In genomic region chr12:50149311-50149710, GRCh38 we compare ENCODE assay signal across 24 cellular contexts. TPM values are rescaled to one million over a fixed set of nuclear protein-coding genes. Genes with fewer than 3 reads are reported as not detected.
A peak's percentile ranks its signal among the peaks of the same experiment; 100 is the strongest.
DNase-seq lines count a peak whose midpoint lies in the region; ATAC-seq, FAIRE-seq and TF ChIP-seq lines count a peak whose summit lies in the region.
"Had no signal": no experiment of that assay in that cellular context is flagged by ENCODE, and none has a peak within 500 bp of the region (broad histone marks: within the 10 kb centered on the region; RNA-seq: fewer than 3 reads in every experiment).

No MANE protein-coding gene starts in this region.

- H3K36me3 ChIP-seq in cardiac muscle cell, result no peaks in the 10 kb centered on the region
- no peaks in the 10 kb centered on the region for H3K36me3 ChIP-seq in endothelial cell of umbilical vein (ENCODE audit: control insufficient read depth in 2 of 2, extremely low read depth in 1 of 2, insufficient read depth in 2 of 2, low read length in 2 of 2)
- H3K36me3 ChIP-seq in ascending aorta, result no peaks in the 10 kb centered on the region
- H3K36me3 ChIP-seq: Peyer's patch had no signal

- H2AFZ ChIP-seq in endothelial cell of umbilical vein (ENCODE audit: low read depth, low read length), result no peak overlapping the region
- H2AFZ ChIP-seq: GM23248 had no signal

- no peak for DNase-seq in activated CD8-positive, alpha-beta T cell treated with anti-CD3 and anti-CD28 coated beads for 36 hours
- no peak for DNase-seq in activated CD8-positive, alpha-beta T cell treated with anti-CD3 and anti-CD28 coated beads, Interleukin-2, amount 10 ng/mL, durations not matched to agents 7 days and 5 days
- DNase-seq in cardiac muscle cell (ENCODE audit: low read depth in 1 of 2, low spot score in 1 of 2) (no peak), cardiac septum (ENCODE audit: low spot score) (no peak), endothelial cell of umbilical vein (ENCODE audit: low read depth, low spot score) (no peak), ascending aorta (ENCODE audit: low spot score in 2 of 2) (no peak)
- DNase-seq in stimulated activated naive CD8-positive, alpha-beta T cell treated with anti-CD3 and anti-CD28 coated beads, Interleukin-15, amount 100 ng/mL, for 72 hours, result no peak
- DNase-seq: DMS79, GM23248, H9, HFFc6, MV-4-11, NCI-H1105 treated with DMSO at 0.1 percent for 48 hours, NCI-H2081, NCI-H2171, NCI-H345, NCI-H524 treated with DMSO at 0.1 percent for 48 hours, NCI-H82, Peyer's patch had no signal

- peak; percentile 58 for FAIRE-seq in endothelial cell of umbilical vein (lab: Jason Lieb, UNC)
- FAIRE-seq: A204.1, GM12878 had no signal

- no peak overlapping the region for H3K4me2 ChIP-seq in endothelial cell of umbilical vein (ENCODE audit: insufficient read depth, low read length)

- CTCF ChIA-PET in activated CD8-positive, alpha-beta T cell treated with anti-CD3 and anti-CD28 coated beads for 36 hours (lab: Charles Lee), result interaction anchor here (0.7 to 1.9 kb wide), 5 partner anchors 10 to 38 kb away, joined by 3 to 7 read pairs (median 4); partner anchors contain the start of gene COX14
- CTCF ChIA-PET in activated CD8-positive, alpha-beta T cell treated with anti-CD3 and anti-CD28 coated beads, Interleukin-2, amount 10 ng/mL, durations not matched to agents 7 days and 5 days (lab: Charles Lee), result interaction anchor here (0.7 kb wide), 1 partner anchor 20 kb away, joined by 3 read pairs; no protein-coding TSS in a partner anchor
- CTCF ChIA-PET in endothelial cell of umbilical vein (lab: Charles Lee), result interaction anchor here (1.0 kb wide), 1 partner anchor 16 kb away, joined by 3 read pairs; no protein-coding TSS in a partner anchor

- TF ChIP-seq POLR2A in endothelial cell of umbilical vein (IDR thresholded peaks at IDR 0.05; ENCODE audit: low read depth, low read length), result no peak

- H3K27me3 Mint-ChIP-seq in activated CD8-positive, alpha-beta T cell treated with anti-CD3 and anti-CD28 coated beads for 36 hours, result no peaks in the 10 kb centered on the region
- H3K27me3 Mint-ChIP-seq in activated CD8-positive, alpha-beta T cell treated with anti-CD3 and anti-CD28 coated beads, Interleukin-2, amount 10 ng/mL, durations not matched to agents 7 days and 5 days (ENCODE audit: low read depth), result no peaks in the 10 kb centered on the region
- no peaks in the 10 kb centered on the region for H3K27me3 Mint-ChIP-seq in stimulated activated naive CD8-positive, alpha-beta T cell treated with anti-CD3 and anti-CD28 coated beads, Interleukin-15, amount 100 ng/mL, for 72 hours
- H3K27me3 Mint-ChIP-seq: IgD-negative memory B cell had no signal

- POLR2A ChIA-PET in activated CD8-positive, alpha-beta T cell treated with anti-CD3 and anti-CD28 coated beads for 36 hours (lab: Charles Lee), result interaction anchor here (2.5 kb wide), 1 partner anchor 18 kb away, joined by 7 read pairs; the partner anchor contains the start of gene CERS5
- POLR2A ChIA-PET in activated CD8-positive, alpha-beta T cell treated with anti-CD3 and anti-CD28 coated beads, Interleukin-2, amount 10 ng/mL, durations not matched to agents 7 days and 5 days (lab: Charles Lee), result interaction anchor here (1.0 kb wide), 1 partner anchor 18 kb away, joined by 3 read pairs; the partner anchor contains the start of gene CERS5
- POLR2A ChIA-PET in endothelial cell of umbilical vein (lab: Charles Lee), result no interaction called here

- no peaks in the 10 kb centered on the region for H3K9me1 ChIP-seq in endothelial cell of umbilical vein (replicated peaks; ENCODE audit: control insufficient read depth, extremely low read depth, insufficient read depth, low read length)

- peaks cover 2% of the 10 kb centered on the region for H3K36me3 Mint-ChIP-seq in activated CD8-positive, alpha-beta T cell treated with anti-CD3 and anti-CD28 coated beads for 36 hours (ENCODE audit: low read depth)
- peaks cover 2% of the 10 kb centered on the region for H3K36me3 Mint-ChIP-seq in activated CD8-positive, alpha-beta T cell treated with anti-CD3 and anti-CD28 coated beads, Interleukin-2, amount 10 ng/mL, durations not matched to agents 7 days and 5 days (ENCODE audit: low read depth)
- H3K36me3 Mint-ChIP-seq: IgD-negative memory B cell had no signal

- H3K27me3 ChIP-seq in cardiac muscle cell (no peaks in the 10 kb centered on the region), endothelial cell of umbilical vein (ENCODE audit: control insufficient read depth in 2 of 2, insufficient read depth in 2 of 2, low read length in 2 of 2) (no peaks in the 10 kb centered on the region), ascending aorta (no peaks in the 10 kb centered on the region)
- H3K27me3 ChIP-seq: Peyer's patch had no signal

- dilution Hi-C loops in endothelial cell of umbilical vein (cut with MboI; ENCODE audit: extremely low pct_ligation_motif_present, low sequenced_read_pairs), result no loop called here

- no peak overlapping the region for H3K4me3 ChIP-seq in cardiac muscle cell
- no peak overlapping the region for H3K4me3 ChIP-seq in endothelial cell of umbilical vein (replicated peaks in 1 of 3; ENCODE audit: insufficient read depth in 1 of 3, low read depth in 1 of 3, low read length in 3 of 3)
- H3K4me3 ChIP-seq in ascending aorta, result no peak overlapping the region
- H3K4me3 ChIP-seq: GM12878, GM23248, Peyer's patch had no signal

- H3K4me1 ChIP-seq in cardiac muscle cell (ENCODE audit: low read depth) (no peaks in the 10 kb centered on the region), endothelial cell of umbilical vein (ENCODE audit: control insufficient read depth, extremely low read depth, insufficient read depth, low read length) (no peaks in the 10 kb centered on the region), ascending aorta (peaks cover 3 to 7% of the 10 kb centered on the region in 2 donors)
- H3K4me1 ChIP-seq: Peyer's patch had no signal

- no peak for TF ChIP-seq CTCF in activated CD8-positive, alpha-beta T cell treated with anti-CD3 and anti-CD28 coated beads for 36 hours (IDR thresholded peaks at IDR 0.05)
- TF ChIP-seq CTCF in cardiac muscle cell (IDR thresholded peaks at IDR 0.05; ENCODE audit: low read depth, low read length) (no peak), endothelial cell of umbilical vein (IDR thresholded peaks at IDR 0.05; ENCODE audit: extremely low read depth in 1 of 2, insufficient read depth in 1 of 2, low read depth in 1 of 2, low read length in 2 of 2) (no peak), ascending aorta (IDR thresholded peaks at IDR 0.05) (no peak)

- intact Hi-C loops in activated CD8-positive, alpha-beta T cell treated with anti-CD3 and anti-CD28 coated beads for 36 hours (cut with micrococcal nuclease), result no loop called here
- intact Hi-C loops in cardiac septum (cut with DNase I) (no loop called here), endothelial cell of umbilical vein (cut with micrococcal nuclease) (no loop called here), ascending aorta (cut with DNase I) (no loop called here)

- no peak for ATAC-seq in activated CD8-positive, alpha-beta T cell treated with anti-CD3 and anti-CD28 coated beads for 36 hours
- ATAC-seq in activated CD8-positive, alpha-beta T cell treated with anti-CD3 and anti-CD28 coated beads, Interleukin-2, amount 10 ng/mL, durations not matched to agents 7 days and 5 days, result no peak
- peak; percentile 43 for ATAC-seq in stimulated activated naive CD8-positive, alpha-beta T cell treated with anti-CD3 and anti-CD28 coated beads, Interleukin-15, amount 100 ng/mL, for 72 hours
- ATAC-seq in GM18520 (IDR thresholded peaks at IDR 0.05; ENCODE audit: unreplicated experiment), result no peak
- ATAC-seq: GM12878 had no signal

- no peak overlapping the region for H3K9ac ChIP-seq in endothelial cell of umbilical vein (replicated peaks; ENCODE audit: extremely low read depth, insufficient read depth, low read length)
- H3K9ac ChIP-seq: GM23248 had no signal

- H3K79me2 ChIP-seq in endothelial cell of umbilical vein (ENCODE audit: control insufficient read depth, insufficient read depth, low read length), result peaks cover 15% of the 10 kb centered on the region

- no peaks in the 10 kb centered on the region for H3K9me3 ChIP-seq in cardiac muscle cell (ENCODE audit: low read depth)
- no peaks in the 10 kb centered on the region for H3K9me3 ChIP-seq in endothelial cell of umbilical vein (replicated peaks; ENCODE audit: control insufficient read depth, insufficient read depth, low read length)
- H3K9me3 ChIP-seq in ascending aorta, result no peaks in the 10 kb centered on the region
- H3K9me3 ChIP-seq: Peyer's patch had no signal

- H3K27ac ChIP-seq in cardiac muscle cell (peak overlapping the region; percentile 34), endothelial cell of umbilical vein (ENCODE audit: insufficient read depth, low read depth, low read length) (no peak overlapping the region), ascending aorta (no peak overlapping the region)
- H3K27ac ChIP-seq: C4-2B, GM23248, Peyer's patch had no signal

- H3K4me1 Mint-ChIP-seq in activated CD8-positive, alpha-beta T cell treated with anti-CD3 and anti-CD28 coated beads for 36 hours (ENCODE audit: low read depth), result peaks cover 25% of the 10 kb centered on the region
- H3K4me1 Mint-ChIP-seq in activated CD8-positive, alpha-beta T cell treated with anti-CD3 and anti-CD28 coated beads, Interleukin-2, amount 10 ng/mL, durations not matched to agents 7 days and 5 days (ENCODE audit: low read depth), result peaks cover 5% of the 10 kb centered on the region
- peaks cover 29% of the 10 kb centered on the region for H3K4me1 Mint-ChIP-seq in stimulated activated naive CD8-positive, alpha-beta T cell treated with anti-CD3 and anti-CD28 coated beads, Interleukin-15, amount 100 ng/mL, for 72 hours

- H3K9me3 Mint-ChIP-seq in activated CD8-positive, alpha-beta T cell treated with anti-CD3 and anti-CD28 coated beads for 36 hours, result no peaks in the 10 kb centered on the region
- H3K9me3 Mint-ChIP-seq in activated CD8-positive, alpha-beta T cell treated with anti-CD3 and anti-CD28 coated beads, Interleukin-2, amount 10 ng/mL, durations not matched to agents 7 days and 5 days (ENCODE audit: insufficient read depth), result no peaks in the 10 kb centered on the region
- H3K9me3 Mint-ChIP-seq in stimulated activated naive CD8-positive, alpha-beta T cell treated with anti-CD3 and anti-CD28 coated beads, Interleukin-15, amount 100 ng/mL, for 72 hours, result no peaks in the 10 kb centered on the region
- H3K9me3 Mint-ChIP-seq: H9, HFFc6, IgD-negative memory B cell had no signal

- H4K20me1 ChIP-seq in endothelial cell of umbilical vein (replicated peaks; ENCODE audit: control insufficient read depth, extremely low read depth, insufficient read depth, low read length), result no peaks in the 10 kb centered on the region

- no peak overlapping the region for H3K4me3 Mint-ChIP-seq in activated CD8-positive, alpha-beta T cell treated with anti-CD3 and anti-CD28 coated beads for 36 hours
- H3K4me3 Mint-ChIP-seq in activated CD8-positive, alpha-beta T cell treated with anti-CD3 and anti-CD28 coated beads, Interleukin-2, amount 10 ng/mL, durations not matched to agents 7 days and 5 days, result no peak overlapping the region
- no peak overlapping the region for H3K4me3 Mint-ChIP-seq in stimulated activated naive CD8-positive, alpha-beta T cell treated with anti-CD3 and anti-CD28 coated beads, Interleukin-15, amount 100 ng/mL, for 72 hours
- H3K4me3 Mint-ChIP-seq: H9, HFFc6, IgD-negative memory B cell had no signal

- H3K27ac Mint-ChIP-seq in activated CD8-positive, alpha-beta T cell treated with anti-CD3 and anti-CD28 coated beads for 36 hours, result peak overlapping the region; percentile 11
- no peak overlapping the region for H3K27ac Mint-ChIP-seq in activated CD8-positive, alpha-beta T cell treated with anti-CD3 and anti-CD28 coated beads, Interleukin-2, amount 10 ng/mL, durations not matched to agents 7 days and 5 days
- H3K27ac Mint-ChIP-seq in stimulated activated naive CD8-positive, alpha-beta T cell treated with anti-CD3 and anti-CD28 coated beads, Interleukin-15, amount 100 ng/mL, for 72 hours, result peak overlapping the region in 1 of 2 donors; percentile 55
- H3K27ac Mint-ChIP-seq: HFFc6, IgD-negative memory B cell had no signal

- no TSS peak for BruUV-seq in endothelial cell of umbilical vein (replicated peaks; lab: Mats Ljungman, UMichigan)

RNA-seq across cellular contexts. Expression of gene CERS5, which starts 17.9 kb away (rescaled TPM):
- total RNA-seq in activated CD8-positive, alpha-beta T cell treated with anti-CD3 and anti-CD28 coated beads for 36 hours, result 10 to 100 TPM; 33.9 to 39.5 TPM
- total RNA-seq in activated CD8-positive, alpha-beta T cell treated with anti-CD3 and anti-CD28 coated beads, Interleukin-2, amount 10 ng/mL, durations not matched to agents 7 days and 5 days, result 10 to 100 TPM; 38.7 to 40.6 TPM
- total RNA-seq in cardiac muscle cell (51.9 and 78.4 TPM in 2 replicates), cardiac septum (18.9 TPM), endothelial cell of umbilical vein (60.4 and 66.4 TPM in 2 replicates), ascending aorta (29.7 TPM)
- polyA plus RNA-seq in cardiac muscle cell (107 and 127 TPM in 2 replicates), endothelial cell of umbilical vein (108 and 118 TPM in 2 replicates)
- 56.7 and 64.6 TPM in 2 replicates for polyA plus RNA-seq in endothelial cell of umbilical vein (2011; cell fraction: cytosol; rRNA removed)
- polyA plus RNA-seq in endothelial cell of umbilical vein (2011; cell fraction: nucleus; rRNA removed), result 123 and 124 TPM in 2 replicates
- 44.3 and 44.7 TPM in 2 replicates for polyA plus RNA-seq in endothelial cell of umbilical vein (2012)
- 142 and 152 TPM in 2 replicates for polyA minus RNA-seq in endothelial cell of umbilical vein
- 22.2 TPM for polyA minus RNA-seq in endothelial cell of umbilical vein (2011; cell fraction: cytosol; rRNA and poly(A)+ RNA removed)
- 60.6 and 113 TPM in 2 replicates for polyA minus RNA-seq in endothelial cell of umbilical vein (2011; cell fraction: nucleus; rRNA and poly(A)+ RNA removed)

RNA-seq across cellular contexts. Expression of gene COX14, which starts 37.3 kb away (rescaled TPM):
- 10 to 100 TPM; 43.1 to 51.0 TPM for total RNA-seq in activated CD8-positive, alpha-beta T cell treated with anti-CD3 and anti-CD28 coated beads for 36 hours
- total RNA-seq in activated CD8-positive, alpha-beta T cell treated with anti-CD3 and anti-CD28 coated beads, Interleukin-2, amount 10 ng/mL, durations not matched to agents 7 days and 5 days, result 10 to 100 TPM; 50.0 to 51.6 TPM
- total RNA-seq in cardiac muscle cell (43.9 and 105 TPM in 2 replicates), cardiac septum (152 TPM), endothelial cell of umbilical vein (40.0 and 40.3 TPM in 2 replicates), ascending aorta (19.8 TPM)
- polyA plus RNA-seq in cardiac muscle cell (234 and 265 TPM in 2 replicates), endothelial cell of umbilical vein (106 and 114 TPM in 2 replicates)
- 94.7 and 115 TPM in 2 replicates for polyA plus RNA-seq in endothelial cell of umbilical vein (2011; cell fraction: cytosol; rRNA removed)
- polyA plus RNA-seq in endothelial cell of umbilical vein (2011; cell fraction: nucleus; rRNA removed), result 22.1 and 26.6 TPM in 2 replicates
- polyA plus RNA-seq in endothelial cell of umbilical vein (2012), result 59.2 and 75.4 TPM in 2 replicates
- 47.8 and 48.2 TPM in 2 replicates for polyA minus RNA-seq in endothelial cell of umbilical vein
- polyA minus RNA-seq in endothelial cell of umbilical vein (2011; cell fraction: cytosol; rRNA and poly(A)+ RNA removed), result 26.9 TPM
- 13.0 and 16.5 TPM in 2 replicates for polyA minus RNA-seq in endothelial cell of umbilical vein (2011; cell fraction: nucleus; rRNA and poly(A)+ RNA removed)

RNA-seq across cellular contexts. Expression of gene GPD1, which starts 45.5 kb away (rescaled TPM):
- under 1 TPM; 0.16 to 0.20 TPM for total RNA-seq in activated CD8-positive, alpha-beta T cell treated with anti-CD3 and anti-CD28 coated beads for 36 hours
- total RNA-seq in activated CD8-positive, alpha-beta T cell treated with anti-CD3 and anti-CD28 coated beads, Interleukin-2, amount 10 ng/mL, durations not matched to agents 7 days and 5 days, result under 1 TPM; 0.23 to 0.82 TPM
- total RNA-seq in cardiac muscle cell (1.7 and 3.4 TPM in 2 replicates), cardiac septum (5.1 TPM), endothelial cell of umbilical vein (0.48 TPM in 1 of 2 replicates, not detected in the other), ascending aorta (12.2 TPM)
- polyA plus RNA-seq in cardiac muscle cell (2.5 and 4.3 TPM in 2 replicates), endothelial cell of umbilical vein (0.07 and 0.10 TPM in 2 replicates)
- 0.04 TPM in 1 of 2 replicates, not detected in the other for polyA plus RNA-seq in endothelial cell of umbilical vein (2011; cell fraction: cytosol; rRNA removed)
- 0.36 and 0.71 TPM in 2 replicates for polyA plus RNA-seq in endothelial cell of umbilical vein (2011; cell fraction: nucleus; rRNA removed)
- polyA plus RNA-seq in endothelial cell of umbilical vein (2012), result not detected in 2 replicates
- 1.0 TPM in 1 of 2 replicates, not detected in the other for polyA minus RNA-seq in endothelial cell of umbilical vein
- polyA minus RNA-seq in endothelial cell of umbilical vein (2011; cell fraction: cytosol; rRNA and poly(A)+ RNA removed), result not detected
- 0.82 and 0.91 TPM in 2 replicates for polyA minus RNA-seq in endothelial cell of umbilical vein (2011; cell fraction: nucleus; rRNA and poly(A)+ RNA removed)
- total RNA-seq: GM23248 had no signal
- polyA plus RNA-seq: GM23248, IgD-negative memory B cell had no signal
